ENCODE assay signal across 18 cellular contexts in genomic region chr3:45465192-45465591, GRCh38.
DNase-seq lines count a peak whose midpoint lies in the region; ATAC-seq and TF ChIP-seq lines count a peak whose summit lies in the region.
"Had no signal": no experiment of that assay in that cellular context is flagged by ENCODE, and none has a peak within 500 bp of the region (broad histone marks: within the 10 kb centered on the region; RNA-seq: fewer than 3 reads in every experiment).

No MANE protein-coding gene starts in this region.

- H3K27me3 Mint-ChIP-seq in H9 (ENCODE audit: low read depth), result no peaks in the 10 kb centered on the region
- H3K27me3 Mint-ChIP-seq in activated naive CD8-positive, alpha-beta T cell treated with anti-CD3 and anti-CD28 coated beads, Interleukin-2, amount 50 U/mL, for 24 hours, result no peaks in the 10 kb centered on the region
- no peaks in the 10 kb centered on the region for H3K27me3 Mint-ChIP-seq in activated T-cell treated with anti-CD3 and anti-CD28 coated beads, Interleukin-2, amount 50 U/mL, for 4 hours (ENCODE audit: low read depth)
- H3K27me3 Mint-ChIP-seq: activated T-cell treated with anti-CD3 and anti-CD28 coated beads, Interleukin-2, amount 50 U/mL, for 24 hours had no signal

- H3K23ac ChIP-seq in H9 (ENCODE audit: insufficient read length, low read depth, low read length), result no peak overlapping the region

- no peak overlapping the region for H2BK15ac ChIP-seq in H9 (ENCODE audit: low read depth, low read length)

- H3K4ac ChIP-seq in H9 (ENCODE audit: low read depth, low read length), result no peak overlapping the region

- H4K91ac ChIP-seq in H9 (ENCODE audit: insufficient read length, low read depth, low read length), result no peak overlapping the region

- no peak overlapping the region for H3T11ph ChIP-seq in H9 (ENCODE audit: low read length)

- no peak for ATAC-seq in activated naive CD8-positive, alpha-beta T cell treated with anti-CD3 and anti-CD28 coated beads, Interleukin-2, amount 50 U/mL, for 24 hours
- no peak for ATAC-seq in stimulated activated effector memory CD8-positive, alpha-beta T cell treated with anti-CD3 and anti-CD28 coated beads, Interleukin-12 subunit alpha, Interleukin-12 subunit beta, amount 100 ng/mL, for 72 hours
- ATAC-seq in activated T-cell treated with anti-CD3 and anti-CD28 coated beads, Interleukin-2, amount 50 U/mL, for 4 hours, result no peak
- ATAC-seq: left ventricle myocardium superior had no signal

- H3K79me1 ChIP-seq in H9 (ENCODE audit: insufficient read depth, low read depth, low read length, poor library complexity, severe bottlenecking), result no peaks in the 10 kb centered on the region

- DNase-seq in H9 (no peak), esophagus squamous epithelium (lab: John Stamatoyannopoulos, UW) (no peak), ACHN (no peak), Peyer's patch (no peak)
- DNase-seq in activated naive CD8-positive, alpha-beta T cell treated with anti-CD3 and anti-CD28 coated beads, Interleukin-2, amount 50 U/mL, for 24 hours, result no peak
- no peak for DNase-seq in stimulated activated effector memory CD8-positive, alpha-beta T cell treated with anti-CD3 and anti-CD28 coated beads, Interleukin-12 subunit alpha, Interleukin-12 subunit beta, amount 100 ng/mL, for 72 hours (ENCODE audit: low spot score in 2 of 2)
- DNase-seq in activated T-cell treated with anti-CD3 and anti-CD28 coated beads, Interleukin-2, amount 50 U/mL, for 4 hours, result no peak
- DNase-seq: activated T-cell treated with anti-CD3 and anti-CD28 coated beads, Interleukin-2, amount 50 U/mL, for 24 hours; islet precursor cell; left ventricle myocardium superior; NCI-H146; NCI-H446 treated with DMSO at 0.1 percent for 48 hours; NCI-H82; stimulated activated CD4-positive, alpha-beta T cell treated with anti-CD3 and anti-CD28 coated beads, Interleukin-2, amount 100 ng/mL, for 48 hours had no signal

- H2AFZ ChIP-seq in H9 (ENCODE audit: low read length), result no peak overlapping the region
- H2AFZ ChIP-seq: parathyroid adenoma had no signal

- no peak overlapping the region for H3K4me3 ChIP-seq in esophagus squamous epithelium
- no peak overlapping the region for H3K4me3 ChIP-seq in Peyer's patch
- H3K4me3 ChIP-seq: spleen had no signal

- in situ Hi-C loops in ACHN (cut with HindIII; ENCODE audit: low pct_ligation_motif_present, low pct_unique_long_range_greater_than_20kb, low sequenced_read_pairs), result no loop called here

- H3K36me3 ChIP-seq in esophagus squamous epithelium (peaks cover 0 to 42% (median 0%) of the 10 kb centered on the region in 3 donors), Peyer's patch (peaks cover 0 to 5% (median 0%) of the 10 kb centered on the region in 3 donors)

- no peak overlapping the region for H4K5ac ChIP-seq in H9 (ENCODE audit: insufficient read length, low read depth, low read length)

- peaks cover 5% of the 10 kb centered on the region for H3K9me3 ChIP-seq in H9 (ENCODE audit: control insufficient read depth, low read depth, low read length)
- H3K9me3 ChIP-seq in esophagus squamous epithelium, result no peaks in the 10 kb centered on the region
- H3K9me3 ChIP-seq in Peyer's patch, result no peaks in the 10 kb centered on the region

- H3K9me3 Mint-ChIP-seq in H9, result peaks cover 3% of the 10 kb centered on the region in 2 experiments; a peak in 4 of 5 replicates
- no peaks in the 10 kb centered on the region for H3K9me3 Mint-ChIP-seq in activated naive CD8-positive, alpha-beta T cell treated with anti-CD3 and anti-CD28 coated beads, Interleukin-2, amount 50 U/mL, for 24 hours
- no peaks in the 10 kb centered on the region for H3K9me3 Mint-ChIP-seq in stimulated activated effector memory CD8-positive, alpha-beta T cell treated with anti-CD3 and anti-CD28 coated beads, Interleukin-12 subunit alpha, Interleukin-12 subunit beta, amount 100 ng/mL, for 72 hours
- peaks cover 5% of the 10 kb centered on the region for H3K9me3 Mint-ChIP-seq in activated T-cell treated with anti-CD3 and anti-CD28 coated beads, Interleukin-2, amount 50 U/mL, for 4 hours

- H2BK12ac ChIP-seq in H9 (ENCODE audit: insufficient read length, low read depth, low read length), result no peak overlapping the region

- no peak overlapping the region for H3K14ac ChIP-seq in H9 (ENCODE audit: insufficient read depth, low read length)

- H3K27ac ChIP-seq in H9 (ENCODE audit: insufficient read length, low read depth, low read length) (no peak overlapping the region), esophagus squamous epithelium (peak overlapping the region in 3 of 4 donors; percentile 34 to 46 (median 44)), Peyer's patch (no peak overlapping the region)
- H3K27ac ChIP-seq: parathyroid adenoma, RWPE1 had no signal

- H2BK20ac ChIP-seq in H9 (ENCODE audit: low read depth, low read length, poor library complexity, severe bottlenecking), result no peak overlapping the region

- H3K23me2 ChIP-seq in H9 (ENCODE audit: insufficient read length, low read depth, low read length, poor library complexity, severe bottlenecking), result no peaks in the 10 kb centered on the region

- no CpG with 5 or more reads among the region's 3 CpGs for WGBS in H9 (ENCODE audit: extremely low coverage, insufficient read length, low lambda C conversion rate)
- 26 to 51% methylated on average over 3 of the region's 3 CpGs for WGBS in esophagus squamous epithelium, 2 donors

- H2BK120ac ChIP-seq in H9 (ENCODE audit: low read depth, low read length, poor library complexity, severe bottlenecking), result no peak overlapping the region

- H3K27me3 ChIP-seq in H9 (ENCODE audit: insufficient read depth, low read length) (no peaks in the 10 kb centered on the region), esophagus squamous epithelium (no peaks in the 10 kb centered on the region), Peyer's patch (no peaks in the 10 kb centered on the region)
- H3K27me3 ChIP-seq: spleen had no signal

- no peak overlapping the region for H3K56ac ChIP-seq in H9 (ENCODE audit: insufficient read length, low read depth, low read length)

- no peaks in the 10 kb centered on the region for H3K79me2 ChIP-seq in H9 (ENCODE audit: insufficient read depth, low read length)
- H3K79me2 ChIP-seq: parathyroid adenoma had no signal

- peaks cover 10 to 20% (median 19%) of the 10 kb centered on the region in 3 experiments for H3K36me3 Mint-ChIP-seq in H9 (ENCODE audit: insufficient read depth in 1 of 3, low read depth in 3 of 3)
- H3K36me3 Mint-ChIP-seq in activated naive CD8-positive, alpha-beta T cell treated with anti-CD3 and anti-CD28 coated beads, Interleukin-2, amount 50 U/mL, for 24 hours (ENCODE audit: low read depth), result peaks cover 24% of the 10 kb centered on the region
- peaks cover 19% of the 10 kb centered on the region for H3K36me3 Mint-ChIP-seq in stimulated activated effector memory CD8-positive, alpha-beta T cell treated with anti-CD3 and anti-CD28 coated beads, Interleukin-12 subunit alpha, Interleukin-12 subunit beta, amount 100 ng/mL, for 72 hours
- peaks cover 36% of the 10 kb centered on the region for H3K36me3 Mint-ChIP-seq in activated T-cell treated with anti-CD3 and anti-CD28 coated beads, Interleukin-2, amount 50 U/mL, for 4 hours (ENCODE audit: insufficient read depth)

- no peak overlapping the region for H3K4me3 Mint-ChIP-seq in H9
- no peak overlapping the region for H3K4me3 Mint-ChIP-seq in activated naive CD8-positive, alpha-beta T cell treated with anti-CD3 and anti-CD28 coated beads, Interleukin-2, amount 50 U/mL, for 24 hours
- no peak overlapping the region for H3K4me3 Mint-ChIP-seq in stimulated activated effector memory CD8-positive, alpha-beta T cell treated with anti-CD3 and anti-CD28 coated beads, Interleukin-12 subunit alpha, Interleukin-12 subunit beta, amount 100 ng/mL, for 72 hours
- no peak overlapping the region for H3K4me3 Mint-ChIP-seq in activated T-cell treated with anti-CD3 and anti-CD28 coated beads, Interleukin-2, amount 50 U/mL, for 4 hours
- H3K4me3 Mint-ChIP-seq: activated T-cell treated with anti-CD3 and anti-CD28 coated beads, Interleukin-2, amount 50 U/mL, for 24 hours; T-helper 1 cell treated with Interleukin-12 subunit alpha and Interleukin-12 subunit beta and Interleukin-4 antibody, amounts not matched to agents 30 μg/mL and 1 μg/mL, for 36 hours had no signal

- H3K4me1 ChIP-seq in H9 (ENCODE audit: insufficient read depth, low read length), result peaks cover 14% of the 10 kb centered on the region
- peaks cover 0 to 20% (median 3%) of the 10 kb centered on the region in 3 donors for H3K4me1 ChIP-seq in esophagus squamous epithelium
- H3K4me1 ChIP-seq in Peyer's patch, result peaks cover 0 to 5% (median 0%) of the 10 kb centered on the region in 4 donors
- H3K4me1 ChIP-seq: parathyroid adenoma had no signal

- H4K8ac ChIP-seq in H9 (replicated peaks; ENCODE audit: insufficient read length, low read depth, low read length), result no peak overlapping the region

- H2AK5ac ChIP-seq in H9 (ENCODE audit: insufficient read length, low read length), result no peak overlapping the region

- intact Hi-C loops in esophagus squamous epithelium (cut with DNase I), result no loop called here

- no peak overlapping the region for H2BK5ac ChIP-seq in H9 (ENCODE audit: insufficient read length, low read length)

- TF ChIP-seq POLR2A in esophagus squamous epithelium (IDR thresholded peaks at IDR 0.05) (no peak), Peyer's patch (IDR thresholded peaks at IDR 0.05) (no peak)

- H4K20me1 ChIP-seq in H9 (ENCODE audit: control insufficient read depth, insufficient read depth, insufficient read length), result no peaks in the 10 kb centered on the region

- H3K9ac ChIP-seq in H9 (ENCODE audit: extremely low read depth, insufficient read length, low read length), result no peak overlapping the region
- H3K9ac ChIP-seq: parathyroid adenoma had no signal

- H3K27ac Mint-ChIP-seq in H9, result peak overlapping the region in 2 of 3 experiments; percentile 48 to 68; a peak in 4 of 7 replicates
- peak overlapping the region; percentile 25 for H3K27ac Mint-ChIP-seq in activated naive CD8-positive, alpha-beta T cell treated with anti-CD3 and anti-CD28 coated beads, Interleukin-2, amount 50 U/mL, for 24 hours
- peak overlapping the region; percentile 77 for H3K27ac Mint-ChIP-seq in stimulated activated effector memory CD8-positive, alpha-beta T cell treated with anti-CD3 and anti-CD28 coated beads, Interleukin-12 subunit alpha, Interleukin-12 subunit beta, amount 100 ng/mL, for 72 hours
- H3K27ac Mint-ChIP-seq: activated T-cell treated with anti-CD3 and anti-CD28 coated beads, Interleukin-2, amount 50 U/mL, for 24 hours had no signal

- peaks cover 44 to 49% of the 10 kb centered on the region in 2 experiments for H3K4me1 Mint-ChIP-seq in H9
- peaks cover 34% of the 10 kb centered on the region for H3K4me1 Mint-ChIP-seq in activated naive CD8-positive, alpha-beta T cell treated with anti-CD3 and anti-CD28 coated beads, Interleukin-2, amount 50 U/mL, for 24 hours
- peaks cover 14% of the 10 kb centered on the region for H3K4me1 Mint-ChIP-seq in stimulated activated effector memory CD8-positive, alpha-beta T cell treated with anti-CD3 and anti-CD28 coated beads, Interleukin-12 subunit alpha, Interleukin-12 subunit beta, amount 100 ng/mL, for 72 hours
- H3K4me1 Mint-ChIP-seq in activated T-cell treated with anti-CD3 and anti-CD28 coated beads, Interleukin-2, amount 50 U/mL, for 4 hours (ENCODE audit: low read depth), result peaks cover 28% of the 10 kb centered on the region

- no peak overlapping the region for H3K4me2 ChIP-seq in H9 (ENCODE audit: insufficient read depth, insufficient read length, low read length)

- no peak overlapping the region for H3K18ac ChIP-seq in H9 (ENCODE audit: insufficient read length, low read depth, low read length)

- TF ChIP-seq CTCF in H9 (conservative IDR thresholded peaks at IDR 0.05), result no peak
- no peak for TF ChIP-seq CTCF in esophagus squamous epithelium (IDR thresholded peaks at IDR 0.05)
- TF ChIP-seq CTCF in Peyer's patch (IDR thresholded peaks at IDR 0.05), result no peak

Comparison
In these comparisons a context has a peak if more than half of its experiments do, and no peak if none do; other contexts are left out.
1. H3K27ac ChIP-seq: peak in esophagus squamous epithelium (3 of 4); none in H9 (single experiment) and Peyer's patch (0 of 4).
2. H3K27ac Mint-ChIP-seq: peak in every context shown above with its lines; median percentile 77 in stimulated activated effector memory CD8-positive, alpha-beta T cell treated with anti-CD3 and anti-CD28 coated beads, Interleukin-12 subunit alpha, Interleukin-12 subunit beta, amount 100 ng/mL, for 72 hours; 58 in H9; 25 in activated naive CD8-positive, alpha-beta T cell treated with anti-CD3 and anti-CD28 coated beads, Interleukin-2, amount 50 U/mL, for 24 hours.